8 cellular contexts compared by ENCODE assay signal in genomic region chr1:7808253-7808844, GRCh38. TPM values are rescaled to one million over a fixed set of nuclear protein-coding genes. Genes with fewer than 3 reads are reported as not detected.
DNase-seq lines count a peak whose midpoint lies in the region; ATAC-seq and TF ChIP-seq lines count a peak whose summit lies in the region.

No MANE protein-coding gene starts in this region.

- WGBS in heart left ventricle, 4 donors: 33 to 44% (median 40%) methylated on average over 1 of the region's 1 CpG
- 27 to 43% (median 41%) methylated on average over 1 of the region's 1 CpG for WGBS in psoas muscle, 3 donors

- peak; percentile 10 to 51 (median 36) for TF ChIP-seq CTCF in heart left ventricle (IDR thresholded peaks at IDR 0.05)
- TF ChIP-seq CTCF in psoas muscle (IDR thresholded peaks at IDR 0.05): peak; percentile 37

- ATAC-seq in heart left ventricle (no peak), left cardiac atrium (no peak), psoas muscle (no peak), HG03378 (IDR thresholded peaks at IDR 0.05; ENCODE audit: unreplicated experiment) (no peak)
- ATAC-seq in effector memory CD8-positive, alpha-beta T cell (replicated peaks): peak; percentile 61

- H3K36me3 Mint-ChIP-seq in effector memory CD8-positive, alpha-beta T cell (ENCODE audit: insufficient read depth): peaks cover 30% of the 10 kb centered on the region

- H3K9me3 ChIP-seq in heart left ventricle (peaks cover 0 to 5% (median 2%) of the 10 kb centered on the region in 12 donors), psoas muscle (no peaks in the 10 kb centered on the region)

- no peak overlapping the region for H3K27ac Mint-ChIP-seq in effector memory CD8-positive, alpha-beta T cell

- no peak for TF ChIP-seq POLR2A in heart left ventricle (IDR thresholded peaks at IDR 0.05)

- DNase-seq in heart left ventricle (no peak), left cardiac atrium (no peak), NCI-H69 (lab: John Stamatoyannopoulos, UW) (peak; percentile 35), psoas muscle (no peak), AG20443 (ENCODE audit: low spot score) (no peak), globus pallidus (ENCODE audit: low spot score) (no peak)
- no peak for DNase-seq in effector memory CD8-positive, alpha-beta T cell

- no peaks in the 10 kb centered on the region for H3K27me3 Mint-ChIP-seq in effector memory CD8-positive, alpha-beta T cell

- H3K4me3 Mint-ChIP-seq in effector memory CD8-positive, alpha-beta T cell: no peak overlapping the region

- intact Hi-C loops in heart left ventricle (cut with DNase I): loop anchor here in 1 of 10 donors (10.0 kb wide), 1 partner anchor 96 kb away; no protein-coding TSS in a partner anchor
- intact Hi-C loops in left cardiac atrium (cut with DNase I): loop anchor here in 1 of 2 donors (5.0 kb wide), 1 partner anchor 94 kb away; no protein-coding TSS in a partner anchor
- intact Hi-C loops in psoas muscle (cut with DNase I): no loop called here

- H3K27ac ChIP-seq in heart left ventricle: no peak overlapping the region
- no peak overlapping the region for H3K27ac ChIP-seq in psoas muscle

- H3K4me1 ChIP-seq in heart left ventricle (no peaks in the 10 kb centered on the region), psoas muscle (no peaks in the 10 kb centered on the region)

- H3K27me3 ChIP-seq in heart left ventricle (no peaks in the 10 kb centered on the region), psoas muscle (ENCODE audit: insufficient read depth in 3 of 3, low read length in 2 of 3) (no peaks in the 10 kb centered on the region)

- H3K4me1 Mint-ChIP-seq in effector memory CD8-positive, alpha-beta T cell (ENCODE audit: low read depth in 2 of 2): no peaks in the 10 kb centered on the region

- H3K4me3 ChIP-seq in heart left ventricle (no peak overlapping the region), psoas muscle (no peak overlapping the region)

- peaks cover 4 to 7% of the 10 kb centered on the region in 2 donors for H3K9me3 Mint-ChIP-seq in effector memory CD8-positive, alpha-beta T cell

- H3K36me3 ChIP-seq in heart left ventricle (peaks cover 0 to 100% (median 78%) of the 10 kb centered on the region in 9 donors), psoas muscle (ENCODE audit: insufficient read depth in 1 of 2, low read depth in 1 of 2) (peaks cover 17 to 98% of the 10 kb centered on the region in 2 donors)

RNA-seq across cellular contexts. Expression of gene PER3, which starts 24.3 kb away (rescaled TPM):
- 10 to 100 TPM in 7 of 9 donors, 1 to 10 TPM in 2; 6.1 to 46.6 (median 18.5) TPM for total RNA-seq in heart left ventricle
- polyA plus RNA-seq in heart left ventricle: 1 to 10 TPM; 3.3 to 8.4 TPM
- total RNA-seq in left cardiac atrium: 10 to 100 TPM; 15.5 to 24.3 TPM
- total RNA-seq in psoas muscle: 10 to 100 TPM in 3 of 4 donors, 1 to 10 TPM in 1; 4.8 to 15.1 (median 10.5) TPM
- 1 to 10 TPM; 1.4 to 2.0 (median 1.8) TPM for polyA plus RNA-seq in psoas muscle

RNA-seq across cellular contexts. Expression of gene VAMP3, which starts 37.3 kb away (rescaled TPM):
- total RNA-seq in heart left ventricle (100 to 1,000 TPM in 1 of 9 donors, 10 to 100 TPM in 8; 57.8 to 100 (median 83.5) TPM), left cardiac atrium (10 to 100 TPM; 77.1 to 81.4 TPM), psoas muscle (10 to 100 TPM; 54.3 to 71.6 (median 66.8) TPM)
- polyA plus RNA-seq in heart left ventricle (10 to 100 TPM; 40.2 to 70.9 TPM), psoas muscle (10 to 100 TPM; 35.0 to 68.7 (median 48.1) TPM)

RNA-seq across cellular contexts. Expression of gene UTS2, which starts 44.5 kb away (rescaled TPM):
- total RNA-seq in heart left ventricle: under 1 TPM in 1 of 9 donors, not detected in 8; 0.54 TPM
- not detected for polyA plus RNA-seq in heart left ventricle
- total RNA-seq in left cardiac atrium: not detected
- under 1 TPM in 1 of 4 donors, not detected in 3; 0.24 TPM for total RNA-seq in psoas muscle
- under 1 TPM in 1 of 3 donors, not detected in 2; 0.20 TPM for polyA plus RNA-seq in psoas muscle
